ENCODE assay signal across 25 cellular contexts in the genomic region with DNA sequence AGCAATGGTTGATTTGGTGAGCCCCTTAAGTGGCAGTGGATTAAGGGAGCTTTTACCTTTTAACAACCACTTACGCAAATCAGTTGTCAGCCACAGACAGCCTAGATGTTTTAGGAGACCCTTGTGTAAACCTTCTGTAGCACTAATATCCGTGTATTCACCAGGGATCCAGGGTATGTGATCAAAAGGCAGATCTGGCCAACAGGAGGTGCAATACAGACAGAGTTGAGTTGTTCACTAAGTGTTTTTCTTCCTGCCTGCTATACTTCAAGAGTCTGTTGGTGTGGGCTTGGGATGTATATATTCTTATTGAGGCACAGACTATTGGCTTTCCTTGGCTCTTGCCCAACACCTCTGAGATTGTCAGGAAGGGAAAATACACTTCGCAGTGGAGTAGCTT.
DNase-seq lines count a peak whose midpoint lies in the region; ATAC-seq and TF ChIP-seq lines count a peak whose summit lies in the region.
"Had no signal": no experiment of that assay in that cellular context is flagged by ENCODE, and none has a peak within 500 bp of the region (broad histone marks: within the 10 kb centered on the region; RNA-seq: fewer than 3 reads in every experiment).

No MANE protein-coding gene starts in this region.

- H3F3A ChIP-seq in Loucy (ENCODE audit: low read depth) = no peaks in the 10 kb centered on the region

- H3K4me1 ChIP-seq in Loucy (ENCODE audit: insufficient read depth, low read length, poor library complexity, severe bottlenecking) (peaks cover 6% of the 10 kb centered on the region), uterus (no peaks in the 10 kb centered on the region)
- H3K4me1 ChIP-seq: esophagus squamous epithelium, HAP-1, left lung, psoas muscle had no signal

- H3K4me3 ChIP-seq in Loucy (ENCODE audit: low read length, poor library complexity, severe bottlenecking) (no peak overlapping the region), uterus (no peak overlapping the region)
- H3K4me3 ChIP-seq: cardiac muscle cell, esophagus squamous epithelium, HAP-1, left lung, psoas muscle, skin epidermis had no signal

- H3K27me3 Mint-ChIP-seq in chondrocyte (ENCODE audit: low read depth) = no peaks in the 10 kb centered on the region
- no peaks in the 10 kb centered on the region for H3K27me3 Mint-ChIP-seq in mesothelial cell of epicardium (ENCODE audit: low read depth)

- H3K9me3 ChIP-seq in Loucy (ENCODE audit: insufficient read depth, low read depth, low read length) (no peaks in the 10 kb centered on the region), uterus (no peaks in the 10 kb centered on the region)
- H3K9me3 ChIP-seq: esophagus squamous epithelium, HAP-1, left lung, psoas muscle had no signal

- H4K20me1 ChIP-seq in Loucy (ENCODE audit: insufficient read depth, low read length, poor library complexity, severe bottlenecking) = no peaks in the 10 kb centered on the region

- peaks cover 3% of the 10 kb centered on the region for H3K36me3 Mint-ChIP-seq in chondrocyte (ENCODE audit: low read depth)
- H3K36me3 Mint-ChIP-seq in mesothelial cell of epicardium = peaks cover 11% of the 10 kb centered on the region

- H3K4me3 Mint-ChIP-seq in chondrocyte (ENCODE audit: unreplicated experiment) = no peak overlapping the region
- no peak overlapping the region for H3K4me3 Mint-ChIP-seq in mesothelial cell of epicardium
- H3K4me3 Mint-ChIP-seq: activated CD8-positive, alpha-beta T cell treated with anti-CD3 and anti-CD28 coated beads, Interleukin-2, amount 10 ng/mL, durations not matched to agents 7 days and 5 days; neural crest cell had no signal

- H2AFZ ChIP-seq in Loucy (ENCODE audit: low read length) = no peak overlapping the region

- no peaks in the 10 kb centered on the region for H3K27me3 ChIP-seq in Loucy (ENCODE audit: insufficient read depth, low read length, poor library complexity, severe bottlenecking)
- H3K27me3 ChIP-seq in uterus = no peaks in the 10 kb centered on the region
- H3K27me3 ChIP-seq: esophagus squamous epithelium, left lung had no signal

- no peak overlapping the region for H3K27ac ChIP-seq in uterus
- H3K27ac ChIP-seq: cardiac muscle cell, esophagus squamous epithelium, left lung, psoas muscle, skin epidermis had no signal

- H3K9me3 Mint-ChIP-seq in chondrocyte (ENCODE audit: low read depth) (peaks cover 3% of the 10 kb centered on the region), mesothelial cell of epicardium (peaks cover 15% of the 10 kb centered on the region)
- H3K9me3 Mint-ChIP-seq: neural crest cell had no signal

- no peaks in the 10 kb centered on the region for H3K79me2 ChIP-seq in Loucy (ENCODE audit: insufficient read depth, low read length)

- no peak overlapping the region for H3K4me2 ChIP-seq in Loucy (ENCODE audit: low read depth, low read length, poor library complexity, severe bottlenecking)

- TF ChIP-seq POLR2A in uterus (IDR thresholded peaks at IDR 0.05) = no peak

- no peak overlapping the region for H3K9ac ChIP-seq in Loucy (ENCODE audit: low read depth, low read length, poor library complexity, severe bottlenecking)

- H3K27ac Mint-ChIP-seq in chondrocyte (ENCODE audit: unreplicated experiment) = no peak overlapping the region
- peak overlapping the region; percentile 77 for H3K27ac Mint-ChIP-seq in mesothelial cell of epicardium
- H3K27ac Mint-ChIP-seq: activated CD8-positive, alpha-beta T cell treated with anti-CD3 and anti-CD28 coated beads, Interleukin-2, amount 10 ng/mL, durations not matched to agents 7 days and 5 days had no signal

- intact Hi-C loops in uterus (cut with DNase I; ENCODE audit: low total_unique reads) = no loop called here

- ATAC-seq in HG02798 (IDR thresholded peaks at IDR 0.05; ENCODE audit: poor library complexity, unreplicated experiment) = no peak
- ATAC-seq: activated CD4-positive, CD25-positive, alpha-beta regulatory T cell treated with anti-CD3 and anti-CD28 coated beads, Interleukin-2, amount 50 U/mL, for 24 hours; activated CD8-positive, alpha-beta T cell treated with anti-CD3 and anti-CD28 coated beads, Interleukin-2, amount 10 ng/mL, durations not matched to agents 7 days and 5 days; left lung; psoas muscle had no signal

- H3K4me1 Mint-ChIP-seq in chondrocyte (ENCODE audit: low read depth) (peaks cover 10% of the 10 kb centered on the region), mesothelial cell of epicardium (peaks cover 33% of the 10 kb centered on the region)

- H3K9me2 ChIP-seq in Loucy (replicated peaks; ENCODE audit: low read depth, low read length) = no peaks in the 10 kb centered on the region

- DNase-seq in Daoy (ENCODE audit: low read depth) (peak; percentile 18), chondrocyte (ENCODE audit: low spot score) (no peak), mesothelial cell of epicardium (ENCODE audit: low spot score in 2 of 2, unreplicated experiment in 2 of 2) (no peak), DMS53 treated with DMSO at 0.1 percent for 48 hours (lab: John Stamatoyannopoulos, UW; ENCODE audit: unreplicated experiment) (no peak), uterus (no peak)
- DNase-seq: activated CD8-positive, alpha-beta T cell treated with anti-CD3 and anti-CD28 coated beads, Interleukin-2, amount 10 ng/mL, durations not matched to agents 7 days and 5 days; activated naive CD4-positive, alpha-beta T cell treated with Interleukin-2 at 50 U/mL for 16 hours; activated T-cell treated with anti-CD3 and anti-CD28 coated beads, Interleukin-2, amount 50 U/mL, for 1 hour; amygdala; esophagus squamous epithelium; Kasumi-1; left lung; NCI-H1105 treated with DMSO at 0.1 percent for 48 hours; NCI-H2107; NCI-H774; psoas muscle; stimulated activated CD4-positive, alpha-beta T cell treated with anti-CD3 and anti-CD28 coated beads, Interleukin-2, amount 100 ng/mL, for 24 hours; stimulated activated naive CD4-positive, alpha-beta T cell had no signal

- H3K36me3 ChIP-seq in Loucy (ENCODE audit: insufficient read depth, low read length) (no peaks in the 10 kb centered on the region), uterus (no peaks in the 10 kb centered on the region)
- H3K36me3 ChIP-seq: cardiac muscle cell, esophagus squamous epithelium, HAP-1, left lung had no signal

- TF ChIP-seq CTCF in Loucy (conservative IDR thresholded peaks at IDR 0.05; ENCODE audit: low read length) = peak; percentile 47
- peak; percentile 65 for TF ChIP-seq CTCF in chondrocyte (IDR thresholded peaks at IDR 0.05)
- TF ChIP-seq CTCF in mesothelial cell of epicardium (IDR thresholded peaks at IDR 0.05; ENCODE audit: unreplicated experiment) = no peak
- no peak for TF ChIP-seq CTCF in uterus (IDR thresholded peaks at IDR 0.05)

Comparison
In these comparisons a context has a peak if more than half of its experiments do, and no peak if none do; other contexts are left out.
1. CTCF ChIP-seq: peak in Loucy (single experiment) and chondrocyte (single experiment); none in mesothelial cell of epicardium (single experiment) and uterus (0 of 4).